ENCODE assay signal across 10 cellular contexts in the genomic region with DNA sequence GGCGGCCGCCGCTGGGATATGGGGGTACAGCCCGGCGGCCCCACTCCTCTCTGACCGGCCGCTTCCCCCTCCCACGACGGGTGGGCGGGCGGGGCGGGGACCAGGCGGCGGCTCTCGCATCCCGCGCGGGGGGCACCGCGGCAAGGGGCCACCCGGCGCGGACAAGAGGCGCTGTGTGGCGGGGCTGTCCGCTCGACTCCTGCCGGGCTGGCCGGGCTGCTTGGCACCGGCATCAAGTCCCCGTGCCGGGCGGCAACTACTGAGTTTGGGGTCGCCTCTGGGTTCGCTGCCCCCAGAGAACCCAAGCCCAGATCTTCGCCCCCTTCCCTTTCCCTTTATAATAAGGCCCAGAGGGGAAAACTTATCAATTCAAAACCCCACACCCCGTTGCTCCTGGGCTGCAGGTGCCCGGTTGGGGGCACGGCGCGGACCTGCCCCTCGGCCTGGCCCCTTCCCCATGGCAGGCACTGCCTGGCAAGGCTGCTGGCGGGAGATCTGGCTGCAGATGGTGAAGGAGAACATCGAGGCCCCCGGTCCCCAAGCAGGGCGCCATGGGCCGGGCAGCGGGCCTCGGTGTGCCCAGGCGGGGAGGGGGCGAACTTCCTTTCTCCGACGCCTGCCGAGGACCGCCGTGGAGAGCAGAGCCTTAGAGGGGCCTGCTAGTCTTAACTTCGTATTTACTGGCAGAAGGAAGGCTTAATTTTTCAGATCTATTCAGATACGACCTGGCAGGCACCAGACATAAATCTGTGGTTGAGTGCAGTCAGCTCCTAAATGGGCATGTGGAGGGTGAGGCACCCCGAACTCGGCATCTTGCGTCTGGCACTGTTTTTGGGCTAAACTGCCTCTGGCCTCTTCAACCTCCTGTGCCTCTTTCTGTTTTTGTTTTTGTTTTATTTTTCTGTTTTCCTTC. TPM values are rescaled to one million over a fixed set of nuclear protein-coding genes. Genes with fewer than 3 reads are reported as not detected.
DNase-seq lines count a peak whose midpoint lies in the region; ATAC-seq and TF ChIP-seq lines count a peak whose summit lies in the region.
"Had no signal": no experiment of that assay in that cellular context is flagged by ENCODE, and none has a peak within 500 bp of the region (broad histone marks: within the 10 kb centered on the region; RNA-seq: fewer than 3 reads in every experiment).

No MANE protein-coding gene starts in this region.

- no peak for TF ChIP-seq CTCF in C4-2B (conservative IDR thresholded peaks at IDR 0.05)
- no peak for TF ChIP-seq CTCF in LNCaP clone FGC (IDR thresholded peaks at IDR 0.05; ENCODE audit: control insufficient read depth, extremely low read depth, insufficient read depth)
- no peak for TF ChIP-seq CTCF in nephron progenitor cell (IDR thresholded peaks at IDR 0.05)

- H3K4me3 ChIP-seq in LNCaP clone FGC (ENCODE audit: low read depth, low read length) (peak overlapping the region; percentile 77), ectodermal cell (ENCODE audit: insufficient read depth, low read depth, low read length) (peak overlapping the region; percentile 66)
- H3K4me3 ChIP-seq: mucosa of descending colon had no signal

- no peak for ATAC-seq in stimulated activated naive B cell treated with anti-CD40 and anti-IgM and Interleukin-4, amounts not matched to agents 10 μg/mL and 1 μg/mL and 100 μg/mL, for 72 hours (replicated peaks)

- WGBS in ectodermal cell, 2 experiments = 24 to 25% methylated on average over 61 of the region's 61 CpGs

- H3K4me1 Mint-ChIP-seq in nephron progenitor cell = peaks cover 50% of the 10 kb centered on the region
- peaks cover 0 to 2% of the 10 kb centered on the region in 2 donors for H3K4me1 Mint-ChIP-seq in stimulated activated naive B cell treated with anti-CD40 and anti-IgM and Interleukin-4, amounts not matched to agents 10 μg/mL and 1 μg/mL and 100 μg/mL, for 72 hours

- no peaks in the 10 kb centered on the region for H3K36me3 ChIP-seq in ectodermal cell (ENCODE audit: control insufficient read depth, insufficient read depth, low read length)

- H3K9me3 ChIP-seq in ectodermal cell (ENCODE audit: control insufficient read depth, low read length) = no peaks in the 10 kb centered on the region
- H3K9me3 ChIP-seq: mucosa of descending colon had no signal

- H3K27me3 Mint-ChIP-seq in nephron progenitor cell (ENCODE audit: low read depth, poor library complexity) = peaks cover 7% of the 10 kb centered on the region
- H3K27me3 Mint-ChIP-seq in stimulated activated naive B cell treated with anti-CD40 and anti-IgM and Interleukin-4, amounts not matched to agents 10 μg/mL and 1 μg/mL and 100 μg/mL, for 72 hours = peaks cover 34 to 52% of the 10 kb centered on the region in 2 donors

- H3K27me3 ChIP-seq in ectodermal cell (ENCODE audit: control insufficient read depth, insufficient read depth, low read length, poor library complexity, severe bottlenecking) = peaks cover 5% of the 10 kb centered on the region

- H3K27ac ChIP-seq in C4-2B = peak overlapping the region; percentile 80
- H3K27ac ChIP-seq in ectodermal cell (ENCODE audit: insufficient read depth, low read depth, low read length, poor library complexity, severe bottlenecking) = no peak overlapping the region

- no peaks in the 10 kb centered on the region for H3K9me3 Mint-ChIP-seq in nephron progenitor cell
- H3K9me3 Mint-ChIP-seq in stimulated activated naive B cell treated with anti-CD40 and anti-IgM and Interleukin-4, amounts not matched to agents 10 μg/mL and 1 μg/mL and 100 μg/mL, for 72 hours = no peaks in the 10 kb centered on the region

- H3K27ac Mint-ChIP-seq in nephron progenitor cell = peak overlapping the region; percentile 38
- H3K27ac Mint-ChIP-seq in stimulated activated naive B cell treated with anti-CD40 and anti-IgM and Interleukin-4, amounts not matched to agents 10 μg/mL and 1 μg/mL and 100 μg/mL, for 72 hours = no peak overlapping the region

- no peak for TF ChIP-seq POLR2A in erythroblast (IDR thresholded peaks at IDR 0.05; ENCODE audit: low read length)

- H3K4me1 ChIP-seq in ectodermal cell (ENCODE audit: control insufficient read depth, insufficient read depth, low read length) = peaks cover 31% of the 10 kb centered on the region

- H3K36me3 Mint-ChIP-seq in nephron progenitor cell (ENCODE audit: low read depth) = no peaks in the 10 kb centered on the region
- no peaks in the 10 kb centered on the region for H3K36me3 Mint-ChIP-seq in stimulated activated naive B cell treated with anti-CD40 and anti-IgM and Interleukin-4, amounts not matched to agents 10 μg/mL and 1 μg/mL and 100 μg/mL, for 72 hours

- no peak for DNase-seq in LNCaP clone FGC (ENCODE audit: low read depth)
- DNase-seq in nephron progenitor cell = no peak
- DNase-seq in glomerular visceral epithelial cell (ENCODE audit: extremely low spot score) = no peak
- DNase-seq in stimulated activated naive B cell treated with anti-CD40 and anti-IgM and Interleukin-4, amounts not matched to agents 10 μg/mL and 1 μg/mL and 100 μg/mL, for 72 hours = no peak
- no peak for DNase-seq in erythroblast (lab: John Stamatoyannopoulos, UW)
- no peak for DNase-seq in inferior parietal cortex (ENCODE audit: extremely low spot score)
- DNase-seq: KBM-7, mucosa of descending colon had no signal

- peak overlapping the region; percentile 84 for H3K4me3 Mint-ChIP-seq in nephron progenitor cell
- H3K4me3 Mint-ChIP-seq in stimulated activated naive B cell treated with anti-CD40 and anti-IgM and Interleukin-4, amounts not matched to agents 10 μg/mL and 1 μg/mL and 100 μg/mL, for 72 hours = no peak overlapping the region

RNA-seq across cellular contexts. Expression of a gene that starts 0.9 kb away (rescaled TPM):
- 77.3 TPM for polyA plus RNA-seq in ectodermal cell (2013, experiment 1 of 4)
- 72.2 TPM for polyA plus RNA-seq in ectodermal cell (2013, experiment 2 of 4)
- 58.2 TPM for polyA plus RNA-seq in ectodermal cell (2013, experiment 3 of 4)
- 62.1 TPM for polyA plus RNA-seq in ectodermal cell (2013, experiment 4 of 4)

RNA-seq across cellular contexts. Expression of a gene that starts 38.2 kb away (rescaled TPM):
- polyA plus RNA-seq in ectodermal cell (2013, experiment 1 of 4) = not detected
- not detected for polyA plus RNA-seq in ectodermal cell (2013, experiment 2 of 4)
- polyA plus RNA-seq in ectodermal cell (2013, experiment 3 of 4) = not detected
- not detected for polyA plus RNA-seq in ectodermal cell (2013, experiment 4 of 4)
